In genomic region chr15:51658664-51659063, GRCh38 we compare ENCODE assay signal across 1 cellular context.
TF ChIP-seq lines count a peak whose summit lies in the region.

No MANE protein-coding gene starts in this region.

TF ChIP-seq in H1, 55 proteins besides CTCF, POLR2A, EP300 and RAD21:
- no peak for TF ChIP-seq POLR2AphosphoS5 (IDR thresholded peaks at IDR 0.05; ENCODE audit: low read depth, low read length)
- no peak for TF ChIP-seq SP4 (IDR thresholded peaks at IDR 0.05; ENCODE audit: low read length)
- no peak for TF ChIP-seq RXRA (IDR thresholded peaks at IDR 0.05; ENCODE audit: insufficient read depth, low read depth, low read length)
- TF ChIP-seq SIX5 (IDR thresholded peaks at IDR 0.05; ENCODE audit: low read depth, low read length) = no peak
- no peak for TF ChIP-seq KDM1A (IDR thresholded peaks at IDR 0.05; ENCODE audit: borderline replicate concordance, low read length)
- no peak for TF ChIP-seq SUZ12 (IDR thresholded peaks at IDR 0.05; ENCODE audit: low read length)
- TF ChIP-seq MAFK (IDR thresholded peaks at IDR 0.05; ENCODE audit: low read depth, low read length) = no peak
- TF ChIP-seq CREB1 (IDR thresholded peaks at IDR 0.05) = no peak
- no peak for TF ChIP-seq CHD7 (IDR thresholded peaks at IDR 0.05; ENCODE audit: insufficient replicate concordance, low read length)
- TF ChIP-seq TEAD4 (IDR thresholded peaks at IDR 0.05; ENCODE audit: low read depth, low read length) = no peak
- no peak for TF ChIP-seq MAX (IDR thresholded peaks at IDR 0.05)
- TF ChIP-seq KDM5A (IDR thresholded peaks at IDR 0.05; ENCODE audit: low read length) = no peak
- TF ChIP-seq NRF1 (IDR thresholded peaks at IDR 0.05; ENCODE audit: low read depth, low read length) = no peak
- no peak for TF ChIP-seq HDAC2 (IDR thresholded peaks at IDR 0.05; ENCODE audit: borderline replicate concordance in 1 of 2, low read depth in 2 of 2, low read length in 2 of 2)
- TF ChIP-seq CTBP2 (IDR thresholded peaks at IDR 0.05; ENCODE audit: borderline replicate concordance, insufficient read depth, insufficient read length, low read length) = no peak
- no peak for TF ChIP-seq SIRT6 (IDR thresholded peaks at IDR 0.05; ENCODE audit: low read length)
- TF ChIP-seq ATF2 (IDR thresholded peaks at IDR 0.05; ENCODE audit: low read length) = no peak
- TF ChIP-seq KDM4A (IDR thresholded peaks at IDR 0.05; ENCODE audit: low read depth, low read length, severe bottlenecking) = no peak
